1 cellular context compared by ENCODE assay signal in the genomic region with DNA sequence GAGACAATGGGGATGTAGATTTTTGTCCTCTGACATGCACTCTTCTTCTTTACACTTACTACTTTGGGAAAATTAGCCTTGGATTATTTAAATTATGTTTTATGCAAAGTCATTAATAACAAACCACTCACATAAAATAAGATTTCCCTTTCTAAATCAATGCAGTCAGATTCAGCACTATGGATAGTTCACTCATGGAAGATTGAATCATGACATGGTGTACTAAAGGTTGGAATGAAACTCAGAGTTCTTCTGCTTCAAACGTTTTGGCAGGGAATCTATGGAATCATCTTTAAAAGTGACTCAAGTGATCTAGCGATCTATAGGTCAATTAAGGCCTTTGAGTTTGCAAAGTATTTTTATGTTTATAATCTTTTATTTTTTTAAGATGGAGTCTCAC.
TF ChIP-seq lines count a peak whose summit lies in the region.

No MANE protein-coding gene starts in this region.

TF ChIP-seq in GM12878, 131 proteins besides CTCF, POLR2A, EP300 and RAD21 (continued from another document):
- TF ChIP-seq, protein P1, sequence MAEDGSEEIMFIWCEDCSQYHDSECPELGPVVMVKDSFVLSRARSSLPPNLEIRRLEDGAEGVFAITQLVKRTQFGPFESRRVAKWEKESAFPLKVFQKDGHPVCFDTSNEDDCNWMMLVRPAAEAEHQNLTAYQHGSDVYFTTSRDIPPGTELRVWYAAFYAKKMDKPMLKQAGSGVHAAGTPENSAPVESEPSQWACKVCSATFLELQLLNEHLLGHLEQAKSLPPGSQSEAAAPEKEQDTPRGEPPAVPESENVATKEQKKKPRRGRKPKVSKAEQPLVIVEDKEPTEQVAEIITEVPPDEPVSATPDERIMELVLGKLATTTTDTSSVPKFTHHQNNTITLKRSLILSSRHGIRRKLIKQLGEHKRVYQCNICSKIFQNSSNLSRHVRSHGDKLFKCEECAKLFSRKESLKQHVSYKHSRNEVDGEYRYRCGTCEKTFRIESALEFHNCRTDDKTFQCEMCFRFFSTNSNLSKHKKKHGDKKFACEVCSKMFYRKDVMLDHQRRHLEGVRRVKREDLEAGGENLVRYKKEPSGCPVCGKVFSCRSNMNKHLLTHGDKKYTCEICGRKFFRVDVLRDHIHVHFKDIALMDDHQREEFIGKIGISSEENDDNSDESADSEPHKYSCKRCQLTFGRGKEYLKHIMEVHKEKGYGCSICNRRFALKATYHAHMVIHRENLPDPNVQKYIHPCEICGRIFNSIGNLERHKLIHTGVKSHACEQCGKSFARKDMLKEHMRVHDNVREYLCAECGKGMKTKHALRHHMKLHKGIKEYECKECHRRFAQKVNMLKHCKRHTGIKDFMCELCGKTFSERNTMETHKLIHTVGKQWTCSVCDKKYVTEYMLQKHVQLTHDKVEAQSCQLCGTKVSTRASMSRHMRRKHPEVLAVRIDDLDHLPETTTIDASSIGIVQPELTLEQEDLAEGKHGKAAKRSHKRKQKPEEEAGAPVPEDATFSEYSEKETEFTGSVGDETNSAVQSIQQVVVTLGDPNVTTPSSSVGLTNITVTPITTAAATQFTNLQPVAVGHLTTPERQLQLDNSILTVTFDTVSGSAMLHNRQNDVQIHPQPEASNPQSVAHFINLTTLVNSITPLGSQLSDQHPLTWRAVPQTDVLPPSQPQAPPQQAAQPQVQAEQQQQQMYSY (CRISPR knock-in tag; IDR thresholded peaks at IDR 0.05) = no peak
